In the genomic region with DNA sequence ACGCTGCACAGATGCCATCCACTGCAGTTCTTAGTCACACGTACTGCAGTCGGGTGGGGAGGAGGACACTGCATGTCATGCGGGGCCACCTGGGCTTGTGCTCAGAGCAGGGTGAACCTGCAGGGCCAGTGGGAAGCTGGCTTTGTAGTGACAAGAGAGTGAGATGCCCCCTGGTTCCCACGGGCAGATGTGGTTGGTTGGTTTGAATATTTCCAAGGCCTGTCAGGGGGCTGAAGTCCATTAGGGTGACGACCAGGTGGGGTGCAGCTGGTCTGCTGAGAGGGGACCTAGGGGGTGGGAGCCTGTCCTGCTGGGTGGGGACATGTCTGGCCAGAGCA, we compare ENCODE assay signal across 9 cellular contexts. TPM values are rescaled to one million over a fixed set of nuclear protein-coding genes. Genes with fewer than 3 reads are reported as not detected.
DNase-seq lines count a peak whose midpoint lies in the region; ATAC-seq and TF ChIP-seq lines count a peak whose summit lies in the region.
"Had no signal": no experiment of that assay in that cellular context is flagged by ENCODE, and none has a peak within 500 bp of the region (broad histone marks: within the 10 kb centered on the region; RNA-seq: fewer than 3 reads in every experiment).

No MANE protein-coding gene starts in this region.

- no peak for DNase-seq in right atrium auricular region (ENCODE audit: low spot score)
- DNase-seq in cardiac septum (ENCODE audit: low spot score) = no peak
- no peak for DNase-seq in adipocyte (ENCODE audit: low read depth)
- no peak for DNase-seq in memory B cell (ENCODE audit: low spot score in 2 of 2)
- DNase-seq in upper lobe of left lung = no peak
- DNase-seq in SK-N-DZ (ENCODE audit: low spot score) = no peak

- WGBS in upper lobe of left lung, 2 donors = 90 to 95% methylated on average over 5 to 6 of the region's 6 CpGs

- H3K4me3 ChIP-seq in right atrium auricular region = no peak overlapping the region
- H3K4me3 ChIP-seq in adipocyte (ENCODE audit: low read length) = no peak overlapping the region
- H3K4me3 ChIP-seq in upper lobe of left lung = peak overlapping the region in 1 of 4 donors; percentile 72

- H3K36me3 Mint-ChIP-seq in memory B cell = peaks cover 1% of the 10 kb centered on the region

- H3K27ac Mint-ChIP-seq in memory B cell = no peak overlapping the region

- H3K27ac ChIP-seq in right atrium auricular region = peak overlapping the region; percentile 88 to 91
- H3K27ac ChIP-seq in upper lobe of left lung = peak overlapping the region; percentile 77 to 86 (median 84)

- H3K4me1 Mint-ChIP-seq in memory B cell = peaks cover 16% of the 10 kb centered on the region

- intact Hi-C loops in cardiac septum (cut with DNase I) = no loop called here

- H3K9ac ChIP-seq in adipocyte (ENCODE audit: low read length) = peak overlapping the region; percentile 94

- peaks cover under 1% of the 10 kb centered on the region for H3K9me3 Mint-ChIP-seq in memory B cell

- TF ChIP-seq EP300 in upper lobe of left lung (IDR thresholded peaks at IDR 0.05) = no peak

- H3K27me3 ChIP-seq in right atrium auricular region (no peaks in the 10 kb centered on the region), adipocyte (replicated peaks; ENCODE audit: control insufficient read depth, insufficient read depth, low read length) (no peaks in the 10 kb centered on the region), upper lobe of left lung (no peaks in the 10 kb centered on the region)

- no peaks in the 10 kb centered on the region for H3K27me3 Mint-ChIP-seq in memory B cell

- no peak for ATAC-seq in memory B cell (ENCODE audit: low read depth)
- no peak for ATAC-seq in upper lobe of left lung (ENCODE audit: low FRiP score in 2 of 2)
- ATAC-seq in GM19351 (IDR thresholded peaks at IDR 0.05; ENCODE audit: unreplicated experiment) = no peak
- no peak for ATAC-seq in HG03457 (IDR thresholded peaks at IDR 0.05; ENCODE audit: unreplicated experiment)

- H3K36me3 ChIP-seq in right atrium auricular region (no peaks in the 10 kb centered on the region), adipocyte (ENCODE audit: control insufficient read depth, insufficient read depth, low read length, severe bottlenecking) (no peaks in the 10 kb centered on the region), upper lobe of left lung (no peaks in the 10 kb centered on the region)
- H3K36me3 ChIP-seq: left lung had no signal

- H3K4me1 ChIP-seq in right atrium auricular region = peaks cover 0 to 32% of the 10 kb centered on the region in 2 donors
- peaks cover 13% of the 10 kb centered on the region for H3K4me1 ChIP-seq in adipocyte (ENCODE audit: control insufficient read depth, insufficient read depth, low read length)
- H3K4me1 ChIP-seq in upper lobe of left lung = peaks cover 21 to 36% (median 28%) of the 10 kb centered on the region in 4 donors

- H3K9me3 ChIP-seq in right atrium auricular region (no peaks in the 10 kb centered on the region), adipocyte (ENCODE audit: control insufficient read depth, low read length) (no peaks in the 10 kb centered on the region), upper lobe of left lung (no peaks in the 10 kb centered on the region)
- H3K9me3 ChIP-seq: left lung had no signal

- no peak for TF ChIP-seq POLR2A in upper lobe of left lung (IDR thresholded peaks at IDR 0.05)

- peak overlapping the region; percentile 89 for H3K4me3 Mint-ChIP-seq in memory B cell

- TF ChIP-seq CTCF in right atrium auricular region (IDR thresholded peaks at IDR 0.05) (no peak), upper lobe of left lung (IDR thresholded peaks at IDR 0.05) (no peak)

RNA-seq across cellular contexts. Expression of gene ZNF213, which starts 14.3 kb away (rescaled TPM):
- 1 to 10 TPM; 7.3 to 7.9 TPM for total RNA-seq in right atrium auricular region
- total RNA-seq in cardiac septum = 7.5 TPM
- total RNA-seq in upper lobe of left lung = 10 to 100 TPM in 4 of 6 donors, 1 to 10 TPM in 2; 4.2 to 20.3 (median 11.6) TPM
- polyA plus RNA-seq in SK-N-DZ (2014; cell fraction: cytosol; rRNA removed) = 6.1 and 7.0 TPM in 2 replicates
- 7.0 and 9.3 TPM in 2 replicates for polyA plus RNA-seq in SK-N-DZ (2014; cell fraction: nucleus; rRNA removed)

RNA-seq across cellular contexts. Expression of gene ZNF205, which starts 36.8 kb away (rescaled TPM):
- 10 to 100 TPM; 10.5 to 12.4 TPM for total RNA-seq in right atrium auricular region
- 6.5 TPM for total RNA-seq in cardiac septum
- total RNA-seq in upper lobe of left lung = 10 to 100 TPM; 13.8 to 25.2 (median 16.8) TPM
- polyA plus RNA-seq in SK-N-DZ (2014; cell fraction: cytosol; rRNA removed) = 20.0 and 28.5 TPM in 2 replicates
- polyA plus RNA-seq in SK-N-DZ (2014; cell fraction: nucleus; rRNA removed) = 26.1 and 28.8 TPM in 2 replicates

RNA-seq across cellular contexts. Expression of gene OR1F1, which starts 38.8 kb away (rescaled TPM):
- total RNA-seq in right atrium auricular region (not detected), cardiac septum (not detected), upper lobe of left lung (not detected)
- polyA plus RNA-seq in SK-N-DZ (2014; cell fraction: cytosol; rRNA removed) = not detected in 2 replicates
- polyA plus RNA-seq in SK-N-DZ (2014; cell fraction: nucleus; rRNA removed) = not detected in 2 replicates
- total RNA-seq: left lung had no signal

RNA-seq across cellular contexts. Expression of gene ZSCAN10, which starts 50.1 kb away (rescaled TPM):
- total RNA-seq in right atrium auricular region (not detected), cardiac septum (not detected), upper lobe of left lung (1 to 10 TPM in 1 of 6 donors, under 1 TPM in 3, not detected in 2; 0.17 to 1.0 (median 0.28) TPM)
- polyA plus RNA-seq in SK-N-DZ (2014; cell fraction: cytosol; rRNA removed) = not detected in 2 replicates
- 0.69 TPM in 1 of 2 replicates, not detected in the other for polyA plus RNA-seq in SK-N-DZ (2014; cell fraction: nucleus; rRNA removed)
- total RNA-seq: left lung had no signal
